20 cellular contexts compared by ENCODE assay signal in genomic region chr13:27319404-27319803, GRCh38. TPM values are rescaled to one million over a fixed set of nuclear protein-coding genes. Genes with fewer than 3 reads are reported as not detected.
DNase-seq lines count a peak whose midpoint lies in the region; ATAC-seq and TF ChIP-seq lines count a peak whose summit lies in the region.
"Had no signal": no experiment of that assay in that cellular context is flagged by ENCODE, and none has a peak within 500 bp of the region (broad histone marks: within the 10 kb centered on the region; RNA-seq: fewer than 3 reads in every experiment).

No MANE protein-coding gene starts in this region.

- H2AFZ ChIP-seq in osteoblast (ENCODE audit: low read length): no peak overlapping the region

- H3K4me1 Mint-ChIP-seq in CD8-positive, alpha-beta memory T cell: no peaks in the 10 kb centered on the region
- H3K4me1 Mint-ChIP-seq: CD4-positive, alpha-beta memory T cell had no signal

- H3K9ac ChIP-seq in liver (ENCODE audit: low read depth in 1 of 2, low read length in 2 of 2): no peak overlapping the region
- H3K9ac ChIP-seq: BLaER1 had no signal

- H3K4me3 ChIP-seq in liver (ENCODE audit: low read depth in 1 of 3, low read length in 3 of 3) (no peak overlapping the region), osteoblast (ENCODE audit: insufficient read depth, low read length) (no peak overlapping the region), tibial nerve (no peak overlapping the region)
- no peak overlapping the region for H3K4me3 ChIP-seq in CD8-positive, alpha-beta memory T cell (ENCODE audit: low read length)
- H3K4me3 ChIP-seq: BLaER1 had no signal

- peaks cover 0 to 2% (median 0%) of the 10 kb centered on the region in 5 donors for H3K9me3 Mint-ChIP-seq in CD8-positive, alpha-beta memory T cell

- POLR2A ChIA-PET in CD8-positive, alpha-beta memory T cell (lab: Charles Lee): no interaction called here

- H3K9me3 ChIP-seq in liver (ENCODE audit: control insufficient read depth in 4 of 4, low read length in 3 of 4): no peaks in the 10 kb centered on the region
- no peaks in the 10 kb centered on the region for H3K9me3 ChIP-seq in osteoblast (ENCODE audit: low read depth, low read length)
- no peaks in the 10 kb centered on the region for H3K9me3 ChIP-seq in CD8-positive, alpha-beta memory T cell (ENCODE audit: low read length)
- H3K9me3 ChIP-seq in tibial nerve: no peaks in the 10 kb centered on the region
- H3K9me3 ChIP-seq: BE2C, BLaER1, Caco-2 had no signal

- ATAC-seq in left lobe of liver: peak; percentile 89

- DNase-seq in SIG-M5 treated with dmso at 0.1 percent for 504 hours (lab: John Stamatoyannopoulos, UW; ENCODE audit: unreplicated experiment) (peak; percentile 11), SIG-M5 (lab: John Stamatoyannopoulos, UW) (no peak), left lobe of liver (ENCODE audit: low spot score) (no peak), osteoblast (ENCODE audit: insufficient read length, low spot score, missing footprints) (peak; percentile 22), tibial nerve (ENCODE audit: low spot score in 2 of 2) (no peak), NCI-H526 (lab: John Stamatoyannopoulos, UW) (no peak)
- no peak for DNase-seq in CD8-positive, alpha-beta memory T cell
- DNase-seq: 8988T; ACHN; BE2C; C1 segment of cervical spinal cord; Caco-2; Calu3; CD4-positive, alpha-beta memory T cell; CD4-positive, CD25-positive, alpha-beta regulatory T cell; DMS79 treated with DMSO at 0.1 percent for 48 hours; GF-D8 had no signal

- H3K36me3 ChIP-seq in liver (ENCODE audit: control insufficient read depth in 4 of 4, insufficient read depth in 3 of 4, low read depth in 1 of 4, low read length in 3 of 4) (no peaks in the 10 kb centered on the region), osteoblast (ENCODE audit: insufficient read depth, low read length) (no peaks in the 10 kb centered on the region), tibial nerve (no peaks in the 10 kb centered on the region)
- no peaks in the 10 kb centered on the region for H3K36me3 ChIP-seq in CD8-positive, alpha-beta memory T cell (ENCODE audit: insufficient read depth, low read length)
- H3K36me3 ChIP-seq: BE2C, BLaER1 had no signal

- peaks cover 23 to 53% of the 10 kb centered on the region in 2 donors for H3K27me3 Mint-ChIP-seq in CD8-positive, alpha-beta memory T cell

- CTCF ChIA-PET in CD8-positive, alpha-beta memory T cell (lab: Charles Lee): interaction anchor here (1.3 kb wide), 1 partner anchor 18 kb away, joined by 3 read pairs; no protein-coding TSS in a partner anchor

- H3K36me3 Mint-ChIP-seq in CD8-positive, alpha-beta memory T cell: no peaks in the 10 kb centered on the region
- H3K36me3 Mint-ChIP-seq: CD14-positive monocyte; CD4-positive, alpha-beta memory T cell; CD4-positive, CD25-positive, alpha-beta regulatory T cell had no signal

- TF ChIP-seq RAD21 in liver (IDR thresholded peaks at IDR 0.05): no peak

- no peaks in the 10 kb centered on the region for H3K27me3 ChIP-seq in liver (ENCODE audit: control insufficient read depth in 4 of 4, insufficient read depth in 4 of 4, low read length in 3 of 4)
- H3K27me3 ChIP-seq in osteoblast (ENCODE audit: insufficient read depth, low read length): peaks cover 14% of the 10 kb centered on the region
- H3K27me3 ChIP-seq in CD8-positive, alpha-beta memory T cell (ENCODE audit: insufficient read depth, low read length, poor library complexity, severe bottlenecking): no peaks in the 10 kb centered on the region
- no peaks in the 10 kb centered on the region for H3K27me3 ChIP-seq in tibial nerve
- H3K27me3 ChIP-seq: BLaER1 had no signal

- H3K4me3 Mint-ChIP-seq in CD8-positive, alpha-beta memory T cell: no peak overlapping the region
- H3K4me3 Mint-ChIP-seq: CD14-positive monocyte; CD4-positive, alpha-beta memory T cell; CD4-positive, CD25-positive, alpha-beta regulatory T cell had no signal

- no peaks in the 10 kb centered on the region for H4K20me1 ChIP-seq in osteoblast (ENCODE audit: insufficient read depth, low read length)
- H4K20me1 ChIP-seq: BLaER1 had no signal

- no peak for TF ChIP-seq CTCF in liver (IDR thresholded peaks at IDR 0.05; ENCODE audit: low read depth, low read length, missing input control)
- TF ChIP-seq CTCF in osteoblast (IDR thresholded peaks at IDR 0.05; ENCODE audit: extremely low read depth, low read depth, low read length): no peak
- TF ChIP-seq CTCF in tibial nerve (IDR thresholded peaks at IDR 0.05): no peak

- TF ChIP-seq EP300 in tibial nerve (IDR thresholded peaks at IDR 0.05): no peak

- no peak overlapping the region for H3K27ac Mint-ChIP-seq in CD8-positive, alpha-beta memory T cell
- H3K27ac Mint-ChIP-seq: CD14-positive monocyte; CD4-positive, alpha-beta memory T cell; CD4-positive, CD25-positive, alpha-beta regulatory T cell had no signal

- no peak for TF ChIP-seq POLR2A in tibial nerve (IDR thresholded peaks at IDR 0.05)

- no peaks in the 10 kb centered on the region for H3K79me2 ChIP-seq in osteoblast (ENCODE audit: insufficient read depth, low read length)

- H3K4me1 ChIP-seq in liver (ENCODE audit: control insufficient read depth in 4 of 4, insufficient read depth in 4 of 4, low read length in 3 of 4) (peaks cover 0 to 6% (median 0%) of the 10 kb centered on the region in 4 donors), osteoblast (ENCODE audit: insufficient read depth, low read length) (no peaks in the 10 kb centered on the region), tibial nerve (no peaks in the 10 kb centered on the region)
- H3K4me1 ChIP-seq in CD8-positive, alpha-beta memory T cell (ENCODE audit: insufficient read depth, low read length): no peaks in the 10 kb centered on the region
- H3K4me1 ChIP-seq: BE2C, BLaER1, Caco-2 had no signal

- no peak overlapping the region for H3K4me2 ChIP-seq in osteoblast (ENCODE audit: insufficient read depth, low read length)
- H3K4me2 ChIP-seq: BLaER1 had no signal

- no peak overlapping the region for H3K27ac ChIP-seq in liver (ENCODE audit: low read depth in 1 of 2, low read length in 2 of 2)
- H3K27ac ChIP-seq in osteoblast (ENCODE audit: low read depth, low read length): no peak overlapping the region
- no peak overlapping the region for H3K27ac ChIP-seq in CD8-positive, alpha-beta memory T cell (ENCODE audit: low read depth, low read length)
- no peak overlapping the region for H3K27ac ChIP-seq in tibial nerve
- H3K27ac ChIP-seq: BLaER1 had no signal

TF ChIP-seq in liver, 16 proteins besides CTCF, POLR2A, EP300 and RAD21 (continues in another document):
- TF ChIP-seq SP1 (IDR thresholded peaks at IDR 0.05) (no peak), MAX (IDR thresholded peaks at IDR 0.05) (no peak), NR2F2 (IDR thresholded peaks at IDR 0.05) (no peak), HNF4A (conservative IDR thresholded peaks at IDR 0.05) (peak in 1 of 2 donors; percentile 34), REST (IDR thresholded peaks at IDR 0.05) (no peak), FOXA2 (IDR thresholded peaks at IDR 0.05) (peak; percentile 62), TAF1 (conservative IDR thresholded peaks at IDR 0.05) (no peak), ATF3 (IDR thresholded peaks at IDR 0.05) (no peak), YY1 (IDR thresholded peaks at IDR 0.05) (no peak), RXRA (IDR thresholded peaks at IDR 0.05) (peak in 1 of 2 donors; percentile 7), GABPA (IDR thresholded peaks at IDR 0.05 in 1 of 2, conservative IDR thresholded peaks at IDR 0.05 in 1 of 2) (no peak)

RNA-seq across cellular contexts. Expression of gene RASL11A, which starts 48.8 kb away (rescaled TPM):
- 5.8 TPM for total RNA-seq in left lobe of liver
- total RNA-seq in liver: 1 to 10 TPM; 2.7 to 5.3 TPM
- 1 to 10 TPM; 2.5 to 5.6 TPM for polyA plus RNA-seq in liver
- 8.8 and 11.9 TPM in 2 replicates for total RNA-seq in osteoblast
- 1 to 10 TPM; 5.3 to 6.3 TPM for total RNA-seq in CD8-positive, alpha-beta memory T cell
- 0.75 TPM for polyA plus RNA-seq in CD8-positive, alpha-beta memory T cell
- total RNA-seq in tibial nerve: 10 to 100 TPM; 16.5 to 45.0 (median 29.0) TPM

Comparison
In these comparisons a context has a peak if more than half of its experiments do, and no peak if none do; other contexts are left out.
1. DNase-seq: peak in SIG-M5 treated with dmso at 0.1 percent for 504 hours (single experiment) and osteoblast (single experiment); none in SIG-M5 (single experiment), left lobe of liver (single experiment), CD8-positive, alpha-beta memory T cell (0 of 5), tibial nerve (0 of 2) and NCI-H526 (0 of 2).